In genomic region chr19:17616686-17616960, GRCh38 we compare ENCODE assay signal across 15 cellular contexts.
DNase-seq lines count a peak whose midpoint lies in the region; ATAC-seq and TF ChIP-seq lines count a peak whose summit lies in the region.
"Had no signal": no experiment of that assay in that cellular context is flagged by ENCODE, and none has a peak within 500 bp of the region (broad histone marks: within the 10 kb centered on the region; RNA-seq: fewer than 3 reads in every experiment).

No MANE protein-coding gene starts in this region.

- H3K9ac ChIP-seq in H9 (ENCODE audit: extremely low read depth, insufficient read length, low read length): no peak overlapping the region

- no peak overlapping the region for H3T11ph ChIP-seq in H9 (ENCODE audit: low read length)

- no peak overlapping the region for H2AK5ac ChIP-seq in H9 (ENCODE audit: insufficient read length, low read length)

- no peaks in the 10 kb centered on the region for H3K4me1 ChIP-seq in H9 (ENCODE audit: insufficient read depth, low read length)

- no peaks in the 10 kb centered on the region for H3K79me2 ChIP-seq in H9 (ENCODE audit: insufficient read depth, low read length)

- H2BK5ac ChIP-seq in H9 (ENCODE audit: insufficient read length, low read length): no peak overlapping the region

- 0 out of 2 replicates have a peak overlapping the region, but pooled peaks have one; percentile 22 for H3K4me3 ChIP-seq in AG04450 (ENCODE audit: low read depth, low read length)
- H3K4me3 ChIP-seq: left lung had no signal

- H2BK15ac ChIP-seq in H9 (ENCODE audit: low read depth, low read length): no peak overlapping the region

- H3K4me2 ChIP-seq in H9 (ENCODE audit: insufficient read depth, insufficient read length, low read length): no peak overlapping the region

- H2BK12ac ChIP-seq in H9 (ENCODE audit: insufficient read length, low read depth, low read length): no peak overlapping the region

- peaks cover 8 to 25% (median 22%) of the 10 kb centered on the region in 3 experiments; a peak in 6 of 7 replicates for H3K36me3 Mint-ChIP-seq in H9 (ENCODE audit: insufficient read depth in 1 of 3, low read depth in 3 of 3)
- no peaks in the 10 kb centered on the region for H3K36me3 Mint-ChIP-seq in dendritic cell treated with granulocyte-macrophage colony-stimulating factor and Interleukin-4, amounts not matched to agents 40 ng/mL and 50 ng/mL, for 4 days (ENCODE audit: low read depth)
- H3K36me3 Mint-ChIP-seq in naive thymus-derived CD8-positive, alpha-beta T cell: peaks cover 0 to under 1% (median 0%) of the 10 kb centered on the region in 3 donors

- no peak overlapping the region for H3K27ac ChIP-seq in AG04450 (ENCODE audit: low read depth, low read length)
- H3K27ac ChIP-seq in H9 (ENCODE audit: insufficient read length, low read depth, low read length): no peak overlapping the region
- H3K27ac ChIP-seq: left lung, right atrium auricular region had no signal

- H3K4me3 Mint-ChIP-seq in H9: 0 out of 5 replicates have a peak overlapping the region, but pooled peaks of 1 of the 2 experiments have one; percentile 62
- H3K4me3 Mint-ChIP-seq in dendritic cell treated with granulocyte-macrophage colony-stimulating factor and Interleukin-4, amounts not matched to agents 40 ng/mL and 50 ng/mL, for 4 days: peak overlapping the region; percentile 59
- H3K4me3 Mint-ChIP-seq in naive thymus-derived CD8-positive, alpha-beta T cell: peak overlapping the region in 8 of 10 donors; percentile 3 to 60 (median 30)

- H2BK120ac ChIP-seq in H9 (ENCODE audit: low read depth, low read length, poor library complexity, severe bottlenecking): no peak overlapping the region

- no peak overlapping the region for H3K56ac ChIP-seq in H9 (ENCODE audit: insufficient read length, low read depth, low read length)

- TF ChIP-seq CTCF in AG04450 (IDR thresholded peaks at IDR 0.05; ENCODE audit: low read depth, low read length) (no peak), H9 (conservative IDR thresholded peaks at IDR 0.05) (no peak)

- H3K27ac Mint-ChIP-seq in H9: peak overlapping the region; percentile 70 to 96 (median 83); a peak in 5 of 7 replicates
- peak overlapping the region; percentile 62 for H3K27ac Mint-ChIP-seq in dendritic cell treated with granulocyte-macrophage colony-stimulating factor and Interleukin-4, amounts not matched to agents 40 ng/mL and 50 ng/mL, for 4 days
- H3K27ac Mint-ChIP-seq in naive thymus-derived CD8-positive, alpha-beta T cell: peak overlapping the region in 1 of 10 donors; percentile 72

- H3K9me3 ChIP-seq in AG04450 (ENCODE audit: control insufficient read depth, insufficient read depth, low read length): peaks cover 8% of the 10 kb centered on the region
- no peaks in the 10 kb centered on the region for H3K9me3 ChIP-seq in H9 (ENCODE audit: control insufficient read depth, low read depth, low read length)

- peaks cover 2% of the 10 kb centered on the region for H4K20me1 ChIP-seq in H9 (ENCODE audit: control insufficient read depth, insufficient read depth, insufficient read length)

- no peak overlapping the region for H4K91ac ChIP-seq in H9 (ENCODE audit: insufficient read length, low read depth, low read length)

- CTCF ChIA-PET in AG04450 (lab: Charles Lee): no interaction called here

- H3K9me3 Mint-ChIP-seq in H9: no peaks in the 10 kb centered on the region
- H3K9me3 Mint-ChIP-seq in dendritic cell treated with granulocyte-macrophage colony-stimulating factor and Interleukin-4, amounts not matched to agents 40 ng/mL and 50 ng/mL, for 4 days: no peaks in the 10 kb centered on the region
- peaks cover 0 to 7% (median 3%) of the 10 kb centered on the region in 9 donors for H3K9me3 Mint-ChIP-seq in naive thymus-derived CD8-positive, alpha-beta T cell

- no peak overlapping the region for H2BK20ac ChIP-seq in H9 (ENCODE audit: low read depth, low read length, poor library complexity, severe bottlenecking)

- TF ChIP-seq POLR2A in erythroblast (IDR thresholded peaks at IDR 0.05; ENCODE audit: low read length): no peak

- H4K5ac ChIP-seq in H9 (ENCODE audit: insufficient read length, low read depth, low read length): no peak overlapping the region

- peaks cover 5% of the 10 kb centered on the region for H3K27me3 ChIP-seq in AG04450 (ENCODE audit: control insufficient read depth, insufficient read depth, low read length)
- H3K27me3 ChIP-seq in H9 (ENCODE audit: insufficient read depth, low read length): no peaks in the 10 kb centered on the region
- H3K27me3 ChIP-seq: right atrium auricular region had no signal

- POLR2A ChIA-PET in AG04450 (lab: Yijun Ruan, JAX): no interaction called here
- POLR2A ChIA-PET in naive thymus-derived CD8-positive, alpha-beta T cell (lab: Charles Lee): no interaction called here

- H3K27me3 Mint-ChIP-seq in H9 (ENCODE audit: low read depth): no peaks in the 10 kb centered on the region
- peaks cover 53% of the 10 kb centered on the region for H3K27me3 Mint-ChIP-seq in dendritic cell treated with granulocyte-macrophage colony-stimulating factor and Interleukin-4, amounts not matched to agents 40 ng/mL and 50 ng/mL, for 4 days
- H3K27me3 Mint-ChIP-seq in naive thymus-derived CD8-positive, alpha-beta T cell: peaks cover 15 to 58% (median 41%) of the 10 kb centered on the region in 5 donors

- H3K18ac ChIP-seq in H9 (ENCODE audit: insufficient read length, low read depth, low read length): no peak overlapping the region

- H3K4ac ChIP-seq in H9 (ENCODE audit: low read depth, low read length): no peak overlapping the region

- H3K4me1 Mint-ChIP-seq in H9: peaks cover 0 to 15% of the 10 kb centered on the region in 2 experiments; a peak in 2 of 4 replicates
- peaks cover 21% of the 10 kb centered on the region for H3K4me1 Mint-ChIP-seq in dendritic cell treated with granulocyte-macrophage colony-stimulating factor and Interleukin-4, amounts not matched to agents 40 ng/mL and 50 ng/mL, for 4 days (ENCODE audit: low read depth)
- H3K4me1 Mint-ChIP-seq in naive thymus-derived CD8-positive, alpha-beta T cell: peaks cover 0 to 15% (median 8%) of the 10 kb centered on the region in 4 donors

- no peak overlapping the region for H3K23ac ChIP-seq in H9 (ENCODE audit: insufficient read length, low read depth, low read length)

- no peak overlapping the region for H4K8ac ChIP-seq in H9 (replicated peaks; ENCODE audit: insufficient read length, low read depth, low read length)

- no peak for DNase-seq in AG04450 (ENCODE audit: low read depth, low spot score)
- DNase-seq in H9: no peak
- DNase-seq in naive thymus-derived CD8-positive, alpha-beta T cell: no peak
- DNase-seq in SW480 (ENCODE audit: low spot score): no peak
- DNase-seq in medulla oblongata (ENCODE audit: extremely low spot score): no peak
- no peak for DNase-seq in erythroblast (lab: John Stamatoyannopoulos, UW)
- DNase-seq: activated CD4-positive, CD25-positive, alpha-beta regulatory T cell; HCEC 1CT; left lung; NCI-H1417 treated with DMSO at 0.1 percent for 48 hours; NCI-H226; stimulated activated naive CD4-positive, alpha-beta T cell had no signal

- no peaks in the 10 kb centered on the region for H3K79me1 ChIP-seq in H9 (ENCODE audit: insufficient read depth, low read depth, low read length, poor library complexity, severe bottlenecking)

- H3K23me2 ChIP-seq in H9 (ENCODE audit: insufficient read length, low read depth, low read length, poor library complexity, severe bottlenecking): no peaks in the 10 kb centered on the region

- no peak for ATAC-seq in naive thymus-derived CD8-positive, alpha-beta T cell
- ATAC-seq in GM19023 (IDR thresholded peaks at IDR 0.05; ENCODE audit: unreplicated experiment): no peak

- no peak overlapping the region for H3K14ac ChIP-seq in H9 (ENCODE audit: insufficient read depth, low read length)

- no peak overlapping the region for H2AFZ ChIP-seq in H9 (ENCODE audit: low read length)

- no CpG with 5 or more reads among the region's 11 CpGs for WGBS in H9 (ENCODE audit: extremely low coverage, insufficient read length, low lambda C conversion rate)

- intact Hi-C loops in dendritic cell treated with granulocyte-macrophage colony-stimulating factor and Interleukin-4, amounts not matched to agents 40 ng/mL and 50 ng/mL, for 4 days (cut with micrococcal nuclease): no loop called here
